Comparison of ENCODE assay signal across 1 cellular context in the genomic region with DNA sequence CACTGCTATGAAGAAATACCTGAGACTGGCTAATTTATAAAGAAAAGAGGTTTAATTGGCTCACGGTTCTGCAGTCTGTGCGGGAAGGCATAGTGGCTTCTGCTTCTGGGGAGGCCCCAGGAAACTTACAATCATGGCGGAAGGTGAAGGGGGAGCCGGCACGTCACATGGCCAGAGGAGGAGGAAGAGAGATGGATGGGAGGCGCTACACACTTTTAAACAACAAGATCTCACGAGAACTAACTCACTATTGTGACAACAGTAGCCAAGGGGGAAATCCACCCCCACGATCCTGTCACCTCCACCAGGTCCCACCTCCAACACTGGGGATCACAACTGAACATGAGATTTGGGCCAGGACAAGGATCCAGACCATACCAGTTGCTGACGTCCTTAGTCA.
TF ChIP-seq lines count a peak whose summit lies in the region.

No MANE protein-coding gene starts in this region.

TF ChIP-seq in H1, 55 proteins besides CTCF, POLR2A, EP300 and RAD21 (continued from another document):
- TF ChIP-seq, protein P1, sequence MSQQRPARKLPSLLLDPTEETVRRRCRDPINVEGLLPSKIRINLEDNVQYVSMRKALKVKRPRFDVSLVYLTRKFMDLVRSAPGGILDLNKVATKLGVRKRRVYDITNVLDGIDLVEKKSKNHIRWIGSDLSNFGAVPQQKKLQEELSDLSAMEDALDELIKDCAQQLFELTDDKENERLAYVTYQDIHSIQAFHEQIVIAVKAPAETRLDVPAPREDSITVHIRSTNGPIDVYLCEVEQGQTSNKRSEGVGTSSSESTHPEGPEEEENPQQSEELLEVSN (IDR thresholded peaks at IDR 0.05) = no peak
- TF ChIP-seq CBX8 (IDR thresholded peaks at IDR 0.05; ENCODE audit: borderline replicate concordance, low read depth, low read length) (no peak), JUN (IDR thresholded peaks at IDR 0.05; ENCODE audit: low read depth, low read length) (no peak), CEBPB (IDR thresholded peaks at IDR 0.05; ENCODE audit: low read depth, low read length) (no peak), HDAC6 (IDR thresholded peaks at IDR 0.05; ENCODE audit: low read depth, low read length) (no peak), SIRT6 (IDR thresholded peaks at IDR 0.05; ENCODE audit: low read length) (no peak), RNF2 (IDR thresholded peaks at IDR 0.05; ENCODE audit: borderline replicate concordance, low read depth, low read length, missing control alignments, poor library complexity, severe bottlenecking) (no peak), TAF7 (optimal IDR thresholded peaks at IDR 0.05; ENCODE audit: borderline replicate concordance, low read depth, low read length) (no peak), EGR1 (IDR thresholded peaks at IDR 0.05; ENCODE audit: borderline replicate concordance, low read depth, low read length) (no peak), SP4 (IDR thresholded peaks at IDR 0.05; ENCODE audit: low read length) (no peak), CHD2 (IDR thresholded peaks at IDR 0.05; ENCODE audit: low read length) (no peak), SUZ12 (IDR thresholded peaks at IDR 0.05; ENCODE audit: low read length) (no peak), SP2 (IDR thresholded peaks at IDR 0.05; ENCODE audit: low read length) (no peak)
- TF ChIP-seq, protein P2, sequence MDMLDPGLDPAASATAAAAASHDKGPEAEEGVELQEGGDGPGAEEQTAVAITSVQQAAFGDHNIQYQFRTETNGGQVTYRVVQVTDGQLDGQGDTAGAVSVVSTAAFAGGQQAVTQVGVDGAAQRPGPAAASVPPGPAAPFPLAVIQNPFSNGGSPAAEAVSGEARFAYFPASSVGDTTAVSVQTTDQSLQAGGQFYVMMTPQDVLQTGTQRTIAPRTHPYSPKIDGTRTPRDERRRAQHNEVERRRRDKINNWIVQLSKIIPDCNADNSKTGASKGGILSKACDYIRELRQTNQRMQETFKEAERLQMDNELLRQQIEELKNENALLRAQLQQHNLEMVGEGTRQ (IDR thresholded peaks at IDR 0.05; ENCODE audit: low read length) = no peak
